In genomic region chr6:37018152-37019064, GRCh38 we compare ENCODE assay signal across 8 cellular contexts. TPM values are rescaled to one million over a fixed set of nuclear protein-coding genes. Genes with fewer than 3 reads are reported as not detected.
DNase-seq lines count a peak whose midpoint lies in the region; ATAC-seq, FAIRE-seq and TF ChIP-seq lines count a peak whose summit lies in the region.

No MANE protein-coding gene starts in this region.

- H3K27me3 ChIP-seq in cardiac muscle cell (no peaks in the 10 kb centered on the region), psoas muscle (ENCODE audit: insufficient read depth in 3 of 3, low read length in 2 of 3) (no peaks in the 10 kb centered on the region)

- intact Hi-C loops in psoas muscle (cut with DNase I), result loop anchor here (1.0 to 5.0 kb wide), 5 partner anchors 134 to 252 kb away; partner anchors contain the start of gene C6orf89 (in 2 of the 2)

- H3K36me3 ChIP-seq in cardiac muscle cell, result no peaks in the 10 kb centered on the region
- no peaks in the 10 kb centered on the region for H3K36me3 ChIP-seq in psoas muscle (ENCODE audit: insufficient read depth in 1 of 2, low read depth in 1 of 2)

- TF ChIP-seq CTCF in GM12873 (IDR thresholded peaks at IDR 0.05; ENCODE audit: insufficient read depth, low read depth, low read length, missing control alignments) (peak; percentile 98), cardiac muscle cell (IDR thresholded peaks at IDR 0.05; ENCODE audit: low read depth, low read length) (peak; percentile 95), psoas muscle (IDR thresholded peaks at IDR 0.05) (peak; percentile 74)

- ATAC-seq in HG02798 (IDR thresholded peaks at IDR 0.05; ENCODE audit: poor library complexity, unreplicated experiment), result peak; percentile 90
- peak; percentile 92 to 96 for ATAC-seq in activated naive CD4-positive, alpha-beta T cell treated with anti-CD3 and anti-CD28 coated beads, Interleukin-2, amount 50 U/mL, for 72 hours
- ATAC-seq in psoas muscle, result peak; percentile 96 to 99 (median 98)

- H3K36me3 Mint-ChIP-seq in activated naive CD4-positive, alpha-beta T cell treated with anti-CD3 and anti-CD28 coated beads, Interleukin-2, amount 50 U/mL, for 72 hours, result no peaks in the 10 kb centered on the region

- peak; percentile 40 for FAIRE-seq in urothelium cell line (lab: Jason Lieb, UNC)

- H3K4me1 ChIP-seq in cardiac muscle cell (ENCODE audit: low read depth) (peaks cover 8% of the 10 kb centered on the region), psoas muscle (peaks cover 3% of the 10 kb centered on the region)

- H3K27ac ChIP-seq in cardiac muscle cell (no peak overlapping the region), psoas muscle (no peak overlapping the region)

- WGBS in psoas muscle, 3 donors, result 2 to 5% (median 3%) methylated on average over 9 of the region's 9 CpGs

- H3K27ac Mint-ChIP-seq in activated naive CD4-positive, alpha-beta T cell treated with anti-CD3 and anti-CD28 coated beads, Interleukin-2, amount 50 U/mL, for 72 hours, result peak overlapping the region; percentile 65 to 88

- H3K9me3 ChIP-seq in cardiac muscle cell (ENCODE audit: low read depth) (no peaks in the 10 kb centered on the region), psoas muscle (no peaks in the 10 kb centered on the region)

- no peaks in the 10 kb centered on the region for H3K9me3 Mint-ChIP-seq in activated naive CD4-positive, alpha-beta T cell treated with anti-CD3 and anti-CD28 coated beads, Interleukin-2, amount 50 U/mL, for 72 hours

- no peak overlapping the region for H3K4me3 ChIP-seq in cardiac muscle cell
- no peak overlapping the region for H3K4me3 ChIP-seq in psoas muscle

- DNase-seq in NCI-H1417 (lab: John Stamatoyannopoulos, UW) (peak; percentile 77 to 92 (median 86)), SKM-1 treated with dmso at 0.1 percent for 144 hours (lab: John Stamatoyannopoulos, UW; ENCODE audit: unreplicated experiment) (peak; percentile 79), cardiac muscle cell (ENCODE audit: low read depth in 1 of 2, low spot score in 1 of 2) (peak; percentile 92 to 93), psoas muscle (peak; percentile 90 to 95), urothelium cell line (ENCODE audit: low spot score) (peak; percentile 90)
- peak; percentile 88 to 91 for DNase-seq in activated naive CD4-positive, alpha-beta T cell treated with anti-CD3 and anti-CD28 coated beads, Interleukin-2, amount 50 U/mL, for 72 hours (ENCODE audit: low spot score in 2 of 2)

RNA-seq across cellular contexts. Expression of gene FGD2, which starts 13.0 kb away (rescaled TPM):
- 1 to 10 TPM; 1.3 to 2.4 TPM for total RNA-seq in activated naive CD4-positive, alpha-beta T cell treated with anti-CD3 and anti-CD28 coated beads, Interleukin-2, amount 50 U/mL, for 72 hours
- total RNA-seq in cardiac muscle cell (not detected in 2 replicates), psoas muscle (1 to 10 TPM; 1.7 to 4.2 (median 3.1) TPM)
- polyA plus RNA-seq in cardiac muscle cell (0.24 and 0.29 TPM in 2 replicates), psoas muscle (1 to 10 TPM in 1 of 3 donors, under 1 TPM in 2; 0.75 to 1.5 (median 0.92) TPM)

RNA-seq across cellular contexts. Expression of gene MTCH1, which starts 32.4 kb away (rescaled TPM):
- total RNA-seq in activated naive CD4-positive, alpha-beta T cell treated with anti-CD3 and anti-CD28 coated beads, Interleukin-2, amount 50 U/mL, for 72 hours, result 100 to 1,000 TPM; 129 to 139 TPM
- total RNA-seq in cardiac muscle cell (290 and 388 TPM in 2 replicates), psoas muscle (10 to 100 TPM; 74.6 to 89.2 (median 85.4) TPM)
- polyA plus RNA-seq in cardiac muscle cell (447 and 533 TPM in 2 replicates), psoas muscle (100 to 1,000 TPM; 110 to 230 (median 145) TPM)
